Comparison of ENCODE assay signal across 7 cellular contexts in genomic region chr11:36411202-36411640, GRCh38.
DNase-seq lines count a peak whose midpoint lies in the region; ATAC-seq and TF ChIP-seq lines count a peak whose summit lies in the region.

No MANE protein-coding gene starts in this region.

- no peak overlapping the region for H3K4me3 ChIP-seq in HAP-1

- no peak for TF ChIP-seq CTCF in natural killer cell (IDR thresholded peaks at IDR 0.05)

- peak; percentile 35 for DNase-seq in activated CD8-positive, alpha-beta T cell treated with anti-CD3 and anti-CD28 coated beads, Interleukin-2, amount 10 ng/mL, durations not matched to agents 7 days and 5 days
- DNase-seq in natural killer cell (peak; percentile 40), NCI-H187 (lab: John Stamatoyannopoulos, UW) (no peak), HAP-1 (ENCODE audit: low spot score in 2 of 2) (no peak)

- peaks cover 55% of the 10 kb centered on the region for H3K4me1 Mint-ChIP-seq in activated CD8-positive, alpha-beta T cell treated with anti-CD3 and anti-CD28 coated beads, Interleukin-2, amount 10 ng/mL, durations not matched to agents 7 days and 5 days (ENCODE audit: low read depth)
- peaks cover 79 to 83% of the 10 kb centered on the region in 2 donors for H3K4me1 Mint-ChIP-seq in natural killer cell

- ATAC-seq in GM19397 (IDR thresholded peaks at IDR 0.05; ENCODE audit: unreplicated experiment) (peak; percentile 68), HG03103 (IDR thresholded peaks at IDR 0.05; ENCODE audit: low read depth, unreplicated experiment) (peak; percentile 66), natural killer cell (peak; percentile 71 to 91 (median 78)), HG02970 (IDR thresholded peaks at IDR 0.05; ENCODE audit: low FRiP score, unreplicated experiment) (no peak)
- peak; percentile 33 for ATAC-seq in activated CD8-positive, alpha-beta T cell treated with anti-CD3 and anti-CD28 coated beads, Interleukin-2, amount 10 ng/mL, durations not matched to agents 7 days and 5 days

- peak overlapping the region; percentile 82 for H3K27ac Mint-ChIP-seq in activated CD8-positive, alpha-beta T cell treated with anti-CD3 and anti-CD28 coated beads, Interleukin-2, amount 10 ng/mL, durations not matched to agents 7 days and 5 days
- H3K27ac Mint-ChIP-seq in natural killer cell = peak overlapping the region; percentile 97 to 99

- no peaks in the 10 kb centered on the region for H3K4me1 ChIP-seq in HAP-1

- CTCF ChIA-PET in activated CD8-positive, alpha-beta T cell treated with anti-CD3 and anti-CD28 coated beads, Interleukin-2, amount 10 ng/mL, durations not matched to agents 7 days and 5 days (lab: Charles Lee) = interaction anchor here (0.9 to 1.5 kb wide), 4 partner anchors 19 to 82 kb away, joined by 3 to 7 read pairs (median 4); no protein-coding TSS in a partner anchor

- POLR2A ChIA-PET in activated CD8-positive, alpha-beta T cell treated with anti-CD3 and anti-CD28 coated beads, Interleukin-2, amount 10 ng/mL, durations not matched to agents 7 days and 5 days (lab: Charles Lee) = no interaction called here

- H3K9me3 Mint-ChIP-seq in activated CD8-positive, alpha-beta T cell treated with anti-CD3 and anti-CD28 coated beads, Interleukin-2, amount 10 ng/mL, durations not matched to agents 7 days and 5 days (ENCODE audit: insufficient read depth) = no peaks in the 10 kb centered on the region
- no peaks in the 10 kb centered on the region for H3K9me3 Mint-ChIP-seq in natural killer cell

- in situ Hi-C loops in HAP-1 (cut with MboI; ENCODE audit: low sequenced_read_pairs) = no loop called here

- H3K27me3 ChIP-seq in HAP-1 (ENCODE audit: low read depth) = no peaks in the 10 kb centered on the region

- intact Hi-C loops in natural killer cell (cut with micrococcal nuclease) = loop anchor here (1.0 to 5.0 kb wide), 3 partner anchors 16 to 41 kb away; no protein-coding TSS in a partner anchor

- H3K27me3 Mint-ChIP-seq in activated CD8-positive, alpha-beta T cell treated with anti-CD3 and anti-CD28 coated beads, Interleukin-2, amount 10 ng/mL, durations not matched to agents 7 days and 5 days (ENCODE audit: low read depth) = no peaks in the 10 kb centered on the region
- no peaks in the 10 kb centered on the region for H3K27me3 Mint-ChIP-seq in natural killer cell (ENCODE audit: low read depth in 2 of 2)

- H3K4me3 Mint-ChIP-seq in activated CD8-positive, alpha-beta T cell treated with anti-CD3 and anti-CD28 coated beads, Interleukin-2, amount 10 ng/mL, durations not matched to agents 7 days and 5 days = peak overlapping the region; percentile 15
- H3K4me3 Mint-ChIP-seq in natural killer cell = peak overlapping the region; percentile 94

- H3K9me3 ChIP-seq in HAP-1 = no peaks in the 10 kb centered on the region

- H3K36me3 Mint-ChIP-seq in activated CD8-positive, alpha-beta T cell treated with anti-CD3 and anti-CD28 coated beads, Interleukin-2, amount 10 ng/mL, durations not matched to agents 7 days and 5 days (ENCODE audit: low read depth) = peaks cover 12% of the 10 kb centered on the region
- H3K36me3 Mint-ChIP-seq in natural killer cell = peaks cover 6% of the 10 kb centered on the region

- H3K36me3 ChIP-seq in HAP-1 (replicated peaks) = no peaks in the 10 kb centered on the region

Comparison
In these comparisons a context has a peak if more than half of its experiments do, and no peak if none do; other contexts are left out.
1. DNase-seq: peak in activated CD8-positive, alpha-beta T cell treated with anti-CD3 and anti-CD28 coated beads, Interleukin-2, amount 10 ng/mL, durations not matched to agents 7 days and 5 days (single experiment) and natural killer cell (single experiment); none in NCI-H187 (0 of 2) and HAP-1 (0 of 2).